In the genomic region with DNA sequence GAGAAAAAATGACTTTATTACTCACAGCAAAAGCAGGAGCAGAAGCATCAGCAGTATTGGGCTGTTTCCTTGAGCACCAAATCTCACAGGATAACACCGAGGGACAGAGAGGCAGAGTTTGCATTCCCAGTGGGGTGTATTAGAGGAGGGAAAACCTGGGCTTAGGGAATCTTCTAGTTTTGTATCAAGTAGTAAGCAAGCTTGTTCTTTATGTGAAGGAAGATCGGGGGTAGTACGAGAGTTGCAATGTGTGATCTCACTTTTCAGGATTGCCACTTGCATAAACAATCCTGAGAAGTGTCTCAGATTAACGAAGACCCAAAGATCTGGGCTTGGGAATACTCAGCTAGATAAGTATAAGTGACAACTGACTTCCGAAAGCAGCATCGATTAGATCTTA, we compare ENCODE assay signal across 16 cellular contexts.
A peak's percentile ranks its signal among the peaks of the same experiment; 100 is the strongest.
DNase-seq lines count a peak whose midpoint lies in the region; ATAC-seq and TF ChIP-seq lines count a peak whose summit lies in the region.
"Had no signal": no experiment of that assay in that cellular context is flagged by ENCODE, and none has a peak within 500 bp of the region (broad histone marks: within the 10 kb centered on the region; RNA-seq: fewer than 3 reads in every experiment).

No MANE protein-coding gene starts in this region.

- H3K27ac Mint-ChIP-seq in endodermal cell: peak overlapping the region; percentile 77
- H3K27ac Mint-ChIP-seq: CD14-positive monocyte had no signal

- no peak for ATAC-seq in HG03565 (IDR thresholded peaks at IDR 0.05; ENCODE audit: unreplicated experiment)
- ATAC-seq: Right ventricle myocardium inferior had no signal

- WGBS in endodermal cell (ENCODE audit: insufficient coverage in 1 of 2, insufficient read length in 1 of 2), 2 experiments: 2 to 34% methylated on average over 4 to 6 of the region's 6 CpGs
- no CpG with 5 or more reads among the region's 6 CpGs for WGBS in mesendoderm (ENCODE audit: extremely low coverage, insufficient coverage, low lambda C conversion rate)

- H3K36me3 ChIP-seq in HUES48 (ENCODE audit: control insufficient read depth, insufficient read depth, low read length) (no peaks in the 10 kb centered on the region), endodermal cell (ENCODE audit: control insufficient read depth, insufficient read depth, low read length) (no peaks in the 10 kb centered on the region), mesendoderm (ENCODE audit: control insufficient read depth, insufficient read depth, low read length) (no peaks in the 10 kb centered on the region)

- no peak overlapping the region for H3K56ac ChIP-seq in mesendoderm (ENCODE audit: low read length)

- intact Hi-C loops in posterior cingulate gyrus (cut with DNase I) (no loop called here), head of caudate nucleus (cut with DNase I) (no loop called here)

- no peak overlapping the region for H2BK5ac ChIP-seq in mesendoderm (ENCODE audit: low read length)

- peaks cover 51% of the 10 kb centered on the region for H3K4me1 ChIP-seq in HUES48 (ENCODE audit: control insufficient read depth, insufficient read depth, low read length)
- H3K4me1 ChIP-seq in endodermal cell (ENCODE audit: control insufficient read depth, insufficient read depth, low read length): peaks cover 15% of the 10 kb centered on the region
- H3K4me1 ChIP-seq in mesendoderm (ENCODE audit: control insufficient read depth, low read depth, low read length): no peaks in the 10 kb centered on the region

- peaks cover 44% of the 10 kb centered on the region for H3K4me1 Mint-ChIP-seq in endodermal cell
- H3K4me1 Mint-ChIP-seq: CD14-positive monocyte had no signal

- H2AK5ac ChIP-seq in mesendoderm (ENCODE audit: low read length): no peak overlapping the region

- peak overlapping the region; percentile 20 for H3K4me3 Mint-ChIP-seq in endodermal cell
- H3K4me3 Mint-ChIP-seq: CD14-positive monocyte had no signal

- peaks cover 15% of the 10 kb centered on the region for H3K27me3 Mint-ChIP-seq in endodermal cell (ENCODE audit: insufficient read depth)

- H3K4me3 ChIP-seq in HUES48 (ENCODE audit: low read depth, low read length) (peak overlapping the region; percentile 5; the same call in 1 of the 2 replicates), endodermal cell (ENCODE audit: low read length) (no peak overlapping the region), mesendoderm (ENCODE audit: low read length) (no peak overlapping the region)
- H3K4me3 ChIP-seq: GM23248 had no signal

- H3K79me2 ChIP-seq in mesendoderm (ENCODE audit: control insufficient read depth, insufficient read depth, low read length): no peaks in the 10 kb centered on the region

- H2BK15ac ChIP-seq in mesendoderm (replicated peaks; ENCODE audit: low read depth): no peak overlapping the region

- no peaks in the 10 kb centered on the region for H3K79me1 ChIP-seq in mesendoderm (ENCODE audit: low read length)

- H3K9me3 Mint-ChIP-seq in endodermal cell: peaks cover 3% of the 10 kb centered on the region

- H3K4me2 ChIP-seq in mesendoderm (ENCODE audit: low read length): no peak overlapping the region
- H3K4me2 ChIP-seq: SK-N-SH had no signal

- H3K9me3 ChIP-seq in HUES48 (ENCODE audit: control insufficient read depth, insufficient read depth, low read length) (no peaks in the 10 kb centered on the region), endodermal cell (ENCODE audit: control insufficient read depth, low read length) (no peaks in the 10 kb centered on the region)
- H3K9me3 ChIP-seq: SK-N-SH had no signal

- H3K27me3 ChIP-seq in HUES48 (ENCODE audit: control insufficient read depth, insufficient read depth, low read length) (no peaks in the 10 kb centered on the region), endodermal cell (ENCODE audit: control insufficient read depth, insufficient read depth, low read length, poor library complexity, severe bottlenecking) (no peaks in the 10 kb centered on the region), mesendoderm (ENCODE audit: insufficient read depth, low read length, poor library complexity) (no peaks in the 10 kb centered on the region)

- H3K27ac ChIP-seq in HUES48 (ENCODE audit: low read depth, low read length) (peak overlapping the region; percentile 79), endodermal cell (ENCODE audit: low read depth, low read length) (no peak overlapping the region), mesendoderm (ENCODE audit: low read depth, low read length) (no peak overlapping the region)
- H3K27ac ChIP-seq: GM23248 had no signal

- no peaks in the 10 kb centered on the region for H3K36me3 Mint-ChIP-seq in endodermal cell (ENCODE audit: low read depth)
- H3K36me3 Mint-ChIP-seq: CD14-positive monocyte had no signal

- H2BK120ac ChIP-seq in mesendoderm (ENCODE audit: low read depth, low read length): no peak overlapping the region

- no peak overlapping the region for H3K18ac ChIP-seq in mesendoderm (ENCODE audit: low read length)

- DNase-seq in ELR (ENCODE audit: low read depth): peak; percentile 19
- DNase-seq in endodermal cell: peak; percentile 72
- peak; percentile 96 for DNase-seq in mesendoderm
- no peak for DNase-seq in posterior cingulate gyrus
- DNase-seq in cerebellum (ENCODE audit: low spot score): no peak
- no peak for DNase-seq in head of caudate nucleus
- DNase-seq: COR-L47; GM23248; NCI-H146; NCI-H2227 treated with DMSO at 0.1 percent for 48 hours; NK-92 treated with Interleukin-12 subunit alpha and Interleukin-12 subunit beta, amount 100 ng/mL, for 24 hours; SK-N-SH had no signal

- H3K9ac ChIP-seq in HUES48 (ENCODE audit: low read depth, low read length): no peak overlapping the region
- no peak overlapping the region for H3K9ac ChIP-seq in endodermal cell (ENCODE audit: extremely low read depth, low read length, poor library complexity, severe bottlenecking)
- no peak overlapping the region for H3K9ac ChIP-seq in mesendoderm (ENCODE audit: low read length)
- H3K9ac ChIP-seq: GM23248, SK-N-SH had no signal

- TF ChIP-seq CTCF in endodermal cell (conservative IDR thresholded peaks at IDR 0.05): no peak

- no peak overlapping the region for H3K4ac ChIP-seq in mesendoderm (ENCODE audit: low read depth, low read length)

- no peak overlapping the region for H4K8ac ChIP-seq in mesendoderm (ENCODE audit: low read depth, low read length)

- H3K23ac ChIP-seq in mesendoderm (ENCODE audit: low read length): no peak overlapping the region

- H4K5ac ChIP-seq in mesendoderm (ENCODE audit: low read length): no peak overlapping the region

Comparison
In these comparisons a context has a peak if more than half of its experiments do, and no peak if none do; other contexts are left out.
1. DNase-seq: peak in ELR (single experiment), endodermal cell (single experiment) and mesendoderm (single experiment); none in posterior cingulate gyrus (0 of 10), cerebellum (single experiment) and head of caudate nucleus (0 of 42).